Comparison of ENCODE assay signal across 8 cellular contexts in the genomic region with DNA sequence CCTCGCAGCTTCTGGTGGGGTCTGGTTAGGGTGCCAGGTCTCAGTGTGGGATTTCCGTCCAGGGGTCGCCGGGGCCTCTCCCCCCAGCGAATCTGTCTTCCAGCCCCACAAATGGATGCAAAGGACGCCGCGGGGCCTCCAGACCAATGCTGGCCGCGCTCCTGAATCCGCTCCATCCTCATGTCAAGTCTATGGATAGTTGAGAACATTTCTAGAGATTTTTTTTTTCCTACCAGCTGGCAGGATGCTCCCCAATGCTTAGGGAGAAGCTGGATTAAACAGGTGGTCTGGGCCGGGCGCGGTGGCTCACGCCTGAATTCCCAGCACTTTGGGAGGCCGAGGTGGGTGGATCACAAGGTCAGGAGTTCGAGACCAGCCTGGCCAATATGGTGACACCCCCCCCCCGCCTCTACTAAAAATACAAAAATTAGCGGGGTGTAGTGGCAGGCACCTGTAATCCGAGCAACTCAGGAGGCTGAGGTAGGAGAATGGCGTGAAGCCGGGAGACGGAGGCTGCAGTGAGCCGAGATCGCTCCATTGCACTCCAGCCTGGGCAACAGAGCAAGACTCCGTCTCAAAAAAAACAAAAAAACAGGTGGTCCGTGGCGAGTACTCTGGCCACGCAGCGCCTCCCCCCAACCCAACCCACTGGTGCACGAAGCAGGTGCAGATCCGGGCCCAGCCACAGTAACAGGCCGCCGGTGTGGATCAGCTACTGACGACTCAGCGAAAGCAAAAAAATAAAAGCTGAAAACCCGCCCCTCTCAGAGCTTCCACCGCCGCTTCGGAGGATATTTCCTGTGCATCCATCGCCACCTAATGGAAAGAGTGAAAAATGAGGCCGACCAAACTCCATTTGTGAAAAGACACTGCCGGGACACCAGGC. TPM values are rescaled to one million over a fixed set of nuclear protein-coding genes. Genes with fewer than 3 reads are reported as not detected.
A peak's percentile ranks its signal among the peaks of the same experiment; 100 is the strongest.
DNase-seq lines count a peak whose midpoint lies in the region; ATAC-seq and TF ChIP-seq lines count a peak whose summit lies in the region.

No MANE protein-coding gene starts in this region.

- no peak overlapping the region for H3K27ac ChIP-seq in duodenal mucosa (ENCODE audit: low read depth, low read length)

- TF ChIP-seq CTCF in lower leg skin (IDR thresholded peaks at IDR 0.05): peak in 1 of 3 donors; percentile 69

- H3K4me1 ChIP-seq in duodenal mucosa (ENCODE audit: control insufficient read depth in 1 of 2, insufficient read depth in 2 of 2, low read length in 2 of 2): peaks cover 4 to 13% of the 10 kb centered on the region in 2 donors

- 19 to 27% methylated on average over 43 of the region's 43 CpGs for WGBS in lower leg skin, 2 donors

- H3K4me3 ChIP-seq in duodenal mucosa (ENCODE audit: low read depth in 1 of 2, low read length in 2 of 2): peak overlapping the region; percentile 55 to 62
- H3K4me3 ChIP-seq in lower leg skin (ENCODE audit: low read depth, poor library complexity, severe bottlenecking): no peak overlapping the region

- no peaks in the 10 kb centered on the region for H3K36me3 ChIP-seq in duodenal mucosa (ENCODE audit: control insufficient read depth in 1 of 2, insufficient read depth in 2 of 2, low read length in 2 of 2)

- intact Hi-C loops in lower leg skin (cut with DNase I; ENCODE audit: low total_unique reads): loop anchor here (2.0 kb wide), 1 partner anchor 184 kb away; no protein-coding TSS in a partner anchor

- H3K9me3 ChIP-seq in duodenal mucosa (ENCODE audit: control insufficient read depth in 1 of 2, low read length in 2 of 2): no peaks in the 10 kb centered on the region

- DNase-seq in DMS 273 (lab: John Stamatoyannopoulos, UW; ENCODE audit: unreplicated experiment) (peak; percentile 91), NCI-H748 (lab: John Stamatoyannopoulos, UW; ENCODE audit: unreplicated experiment) (peak; percentile 93), lower leg skin (ENCODE audit: low spot score in 2 of 2) (peak; percentile 79 to 94)
- peak; percentile 72 to 75 for DNase-seq in activated CD4-positive, alpha-beta T cell treated with anti-CD3 and anti-CD28 coated beads, Interleukin-2, amount 50 U/mL, for 4 hours
- peak; percentile 51 to 65 for DNase-seq in stimulated activated CD4-positive, alpha-beta T cell treated with anti-CD3 and anti-CD28 coated beads, Interleukin-4, amount 100 ng/mL, for 48 hours (ENCODE audit: low read depth in 2 of 2)

- no peak for TF ChIP-seq POLR2A in lower leg skin (IDR thresholded peaks at IDR 0.05)

- H3K9ac ChIP-seq in duodenal mucosa (ENCODE audit: low read depth in 1 of 2, low read length in 2 of 2): peak overlapping the region in 1 of 2 donors; percentile 38

- peak; percentile 58 for ATAC-seq in HG03432 (IDR thresholded peaks at IDR 0.05; ENCODE audit: unreplicated experiment)
- ATAC-seq in HG03442 (IDR thresholded peaks at IDR 0.05; ENCODE audit: unreplicated experiment): no peak

- H3K27me3 ChIP-seq in duodenal mucosa (ENCODE audit: control insufficient read depth in 1 of 2, insufficient read depth in 2 of 2, low read length in 2 of 2): peaks cover 7 to 19% of the 10 kb centered on the region in 2 donors

RNA-seq across cellular contexts. Expression of a gene that starts 1.1 kb away (rescaled TPM):
- 10 to 100 TPM; 11.3 to 51.6 (median 31.8) TPM for total RNA-seq in lower leg skin

RNA-seq across cellular contexts. Expression of a gene that starts 16.3 kb away (rescaled TPM):
- total RNA-seq in lower leg skin: 10 to 100 TPM; 11.7 to 15.7 (median 13.9) TPM
